Comparison of ENCODE assay signal across 23 cellular contexts in the genomic region with DNA sequence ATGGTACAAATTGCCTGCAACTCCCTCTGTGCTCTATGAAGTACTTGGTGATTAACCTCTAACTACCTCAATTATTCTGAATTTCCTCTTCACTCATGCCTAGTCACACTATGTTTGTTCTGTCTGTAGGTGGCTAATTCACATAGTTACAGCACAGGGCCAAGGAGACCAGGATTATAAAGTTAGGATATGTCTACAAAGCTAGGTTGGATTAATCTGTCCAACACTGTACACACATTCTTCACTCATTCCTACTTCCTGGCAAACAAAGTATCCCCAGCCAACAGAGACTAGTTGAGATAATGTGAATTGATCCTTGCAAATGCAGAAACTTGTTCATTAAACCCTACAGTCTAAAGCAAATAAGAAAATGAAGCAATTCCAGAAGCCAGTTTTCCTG.
"Had no signal": no experiment of that assay in that cellular context is flagged by ENCODE, and none has a peak within 500 bp of the region (broad histone marks: within the 10 kb centered on the region; RNA-seq: fewer than 3 reads in every experiment).

No MANE protein-coding gene starts in this region.

- H3K27me3 ChIP-seq: gastrocnemius medialis, heart left ventricle, suprapubic skin had no signal

- H3K9me3 Mint-ChIP-seq: activated CD4-positive, alpha-beta T cell treated with anti-CD3 and anti-CD28 coated beads, Interleukin-2, amount 10 ng/mL, durations not matched to agents 7 days and 5 days; activated naive CD8-positive, alpha-beta T cell treated with anti-CD3 and anti-CD28 coated beads for 36 hours; activated T-cell treated with anti-CD3 and anti-CD28 coated beads, Interleukin-2, amount 50 U/mL, for 72 hours; brain; effector memory CD8-positive, alpha-beta T cell; neural crest cell; T-helper 2 cell treated with Interferon-gamma antibody and Interleukin-4, amounts not matched to agents 5 μg/mL and 100 μg/mL, for 36 hours; type B pancreatic cell had no signal

- H3K4me1 Mint-ChIP-seq: activated CD4-positive, alpha-beta T cell treated with anti-CD3 and anti-CD28 coated beads, Interleukin-2, amount 10 ng/mL, durations not matched to agents 7 days and 5 days; activated naive CD8-positive, alpha-beta T cell treated with anti-CD3 and anti-CD28 coated beads for 36 hours; central memory CD8-positive, alpha-beta T cell had no signal

- H3K27ac Mint-ChIP-seq: activated CD4-positive, alpha-beta T cell treated with anti-CD3 and anti-CD28 coated beads, Interleukin-2, amount 10 ng/mL, durations not matched to agents 7 days and 5 days; activated naive CD8-positive, alpha-beta T cell treated with anti-CD3 and anti-CD28 coated beads for 36 hours; activated T-cell treated with anti-CD3 and anti-CD28 coated beads, Interleukin-2, amount 50 U/mL, for 72 hours; effector memory CD8-positive, alpha-beta T cell; T-helper 2 cell treated with Interferon-gamma antibody and Interleukin-4, amounts not matched to agents 5 μg/mL and 100 μg/mL, for 36 hours; type B pancreatic cell had no signal

- DNase-seq: activated CD4-positive, alpha-beta T cell treated with anti-CD3 and anti-CD28 coated beads, Interleukin-2, amount 10 ng/mL, durations not matched to agents 7 days and 5 days; activated CD4-positive, CD25-positive, alpha-beta regulatory T cell; activated CD8-positive, alpha-beta memory T cell treated with anti-CD3 and anti-CD28 coated beads, Interleukin-2, amount 50 U/mL, for 48 hours; activated gamma-delta T cell treated with Interleukin-2 at 50 U/mL for 16 hours; activated naive CD8-positive, alpha-beta T cell treated with anti-CD3 and anti-CD28 coated beads for 36 hours; activated T-cell treated with anti-CD3 and anti-CD28 coated beads, Interleukin-2, amount 50 U/mL, for 72 hours; amygdala; effector memory CD8-positive, alpha-beta T cell; gastrocnemius medialis; heart left ventricle; left cardiac atrium; midbrain; retina; stimulated activated CD4-positive, alpha-beta T cell treated with anti-CD3 and anti-CD28 coated beads, Interleukin-4, amount 100 ng/mL, for 24 hours; stimulated activated naive CD4-positive, alpha-beta T cell had no signal

- ATAC-seq: activated T-cell treated with anti-CD3 and anti-CD28 coated beads, Interleukin-2, amount 50 U/mL, for 72 hours; effector memory CD8-positive, alpha-beta T cell; gastrocnemius medialis; heart left ventricle; left cardiac atrium had no signal

- H3K4me3 ChIP-seq: gastrocnemius medialis, heart left ventricle, lung, skin epidermis, suprapubic skin had no signal

- H3K4me3 Mint-ChIP-seq: activated CD4-positive, alpha-beta T cell treated with anti-CD3 and anti-CD28 coated beads, Interleukin-2, amount 10 ng/mL, durations not matched to agents 7 days and 5 days; activated naive CD8-positive, alpha-beta T cell treated with anti-CD3 and anti-CD28 coated beads for 36 hours; activated T-cell treated with anti-CD3 and anti-CD28 coated beads, Interleukin-2, amount 50 U/mL, for 72 hours; brain; central memory CD8-positive, alpha-beta T cell; effector memory CD8-positive, alpha-beta T cell; neural crest cell; T-helper 2 cell treated with Interferon-gamma antibody and Interleukin-4, amounts not matched to agents 5 μg/mL and 100 μg/mL, for 36 hours; type B pancreatic cell had no signal

- H3K36me3 ChIP-seq: gastrocnemius medialis, heart left ventricle, suprapubic skin had no signal

- H3K27me3 Mint-ChIP-seq: activated CD4-positive, alpha-beta T cell treated with anti-CD3 and anti-CD28 coated beads, Interleukin-2, amount 10 ng/mL, durations not matched to agents 7 days and 5 days; type B pancreatic cell had no signal
